8 cellular contexts compared by ENCODE assay signal in the genomic region with DNA sequence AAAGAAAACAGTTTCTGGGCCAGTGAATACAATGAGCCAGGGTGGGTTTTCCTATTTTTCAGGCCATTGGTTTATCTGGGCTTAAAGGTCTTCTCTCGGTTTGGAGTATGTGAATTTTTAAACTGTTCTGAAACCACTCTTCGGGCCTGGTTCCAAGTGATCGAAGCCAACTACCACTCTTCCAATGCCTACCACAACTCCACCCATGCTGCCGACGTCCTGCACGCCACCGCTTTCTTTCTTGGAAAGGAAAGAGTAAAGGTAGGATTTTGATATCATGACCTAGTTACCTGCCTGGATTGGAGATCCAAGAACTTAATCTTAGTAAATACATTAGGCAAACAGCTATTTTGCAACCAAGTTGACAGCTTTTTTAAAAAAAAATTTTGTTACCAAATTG.
"Had no signal": no experiment of that assay in that cellular context is flagged by ENCODE, and none has a peak within 500 bp of the region (broad histone marks: within the 10 kb centered on the region; RNA-seq: fewer than 3 reads in every experiment).

No MANE protein-coding gene starts in this region.

- FAIRE-seq: G401.6, GM12878, GM12891, GM12892, GM18507, GM19239 had no signal

- H3K4me3 ChIP-seq: GM12878 had no signal

- ATAC-seq: GM12878 had no signal

- DNase-seq: GDM1, GF-D8 had no signal
